8 cellular contexts compared by ENCODE assay signal in the genomic region with DNA sequence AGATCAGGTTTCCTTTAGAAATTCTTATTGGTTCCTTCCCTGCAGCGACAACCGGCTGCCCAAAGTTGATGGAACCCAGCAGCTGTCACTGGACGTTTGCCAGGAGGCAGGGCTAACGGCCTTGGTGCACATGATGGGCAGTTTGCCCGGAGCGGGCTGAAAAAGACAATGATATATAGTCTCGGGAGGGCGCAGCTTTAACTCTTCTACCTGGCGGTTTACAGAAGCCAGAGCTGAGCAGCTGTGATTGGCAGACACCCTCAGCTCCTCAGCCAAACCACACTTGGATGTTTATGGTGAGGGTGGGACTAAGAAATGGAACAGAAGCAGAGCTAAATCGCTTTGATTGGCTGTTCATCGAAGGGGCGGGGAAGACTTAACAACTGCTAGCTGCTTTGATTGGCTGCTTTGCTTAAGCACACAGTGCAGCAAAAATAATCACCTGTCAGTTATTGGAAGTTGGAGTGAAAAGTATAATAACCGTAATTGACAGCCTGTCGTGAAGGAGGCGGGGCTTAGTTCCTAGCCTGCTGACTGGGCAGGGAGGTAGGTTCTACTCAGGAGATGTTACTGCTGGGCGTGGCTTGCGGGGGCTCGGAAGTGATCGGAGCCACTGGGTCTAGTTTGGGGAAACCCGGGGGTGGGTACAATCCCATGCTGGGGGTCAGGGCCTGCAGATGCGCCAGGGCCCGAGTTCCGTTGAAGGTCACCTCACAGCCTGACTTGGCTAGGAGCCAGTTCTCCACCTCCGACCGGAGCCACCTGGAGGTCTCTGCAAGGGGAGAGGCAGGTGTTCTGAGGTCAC. TPM values are rescaled to one million over a fixed set of nuclear protein-coding genes. Genes with fewer than 3 reads are reported as not detected.
DNase-seq lines count a peak whose midpoint lies in the region; ATAC-seq, FAIRE-seq and TF ChIP-seq lines count a peak whose summit lies in the region.

No MANE protein-coding gene starts in this region.

- peak; percentile 48 for ATAC-seq in GM21367 (IDR thresholded peaks at IDR 0.05; ENCODE audit: unreplicated experiment)

- H3K9me3 Mint-ChIP-seq in mesothelial cell of epicardium: no peaks in the 10 kb centered on the region

- peaks cover 35% of the 10 kb centered on the region for H3K4me1 Mint-ChIP-seq in mesothelial cell of epicardium

- TF ChIP-seq CTCF in mesothelial cell of epicardium (IDR thresholded peaks at IDR 0.05; ENCODE audit: unreplicated experiment): no peak

- peak overlapping the region; percentile 97 for H3K27ac Mint-ChIP-seq in mesothelial cell of epicardium

- H3K36me3 Mint-ChIP-seq in mesothelial cell of epicardium: peaks cover 6% of the 10 kb centered on the region

- H3K4me3 Mint-ChIP-seq in mesothelial cell of epicardium: peak overlapping the region; percentile 74

- DNase-seq in COR-L47 (lab: John Stamatoyannopoulos, UW) (peak; percentile 100), HT1080 (ENCODE audit: low read depth) (peak; percentile 82), mesothelial cell of epicardium (ENCODE audit: low spot score in 2 of 2, unreplicated experiment in 2 of 2) (peak; percentile 91 to 96)
- DNase-seq in NK-92 treated with Interleukin-12 subunit alpha and Interleukin-12 subunit beta, amount 100 ng/mL, for 24 hours (lab: John Stamatoyannopoulos, UW): peak; percentile 88
- DNase-seq in activated CD8-positive, alpha-beta memory T cell treated with anti-CD3 and anti-CD28 coated beads, Interleukin-2, amount 50 U/mL, for 24 hours (ENCODE audit: extremely low read depth): peak; percentile 86
- peak; percentile 54 for DNase-seq in stimulated activated CD8-positive, alpha-beta memory T cell treated with anti-CD3 and anti-CD28 coated beads, Interleukin-15, amount 100 ng/mL, for 24 hours (ENCODE audit: low read depth)

- FAIRE-seq in endometrium (lab: Jason Lieb, UNC): peak; percentile 86

- H3K27me3 Mint-ChIP-seq in mesothelial cell of epicardium (ENCODE audit: low read depth): no peaks in the 10 kb centered on the region

RNA-seq across cellular contexts. Expression of a gene that starts 7.5 kb away (rescaled TPM):
- 379 and 513 TPM in 2 replicates for total RNA-seq in HT1080 (2014; rRNA removed; shearing (Covaris generic))
- polyA plus RNA-seq in HT1080 (2015; cell fraction: cytosol; rRNA removed): 179 and 219 TPM in 2 replicates
- 113 and 124 TPM in 2 replicates for polyA plus RNA-seq in HT1080 (2015; cell fraction: nucleus; rRNA removed)
- 50.2 to 57.3 TPM (median 52.5 TPM) in 3 replicates for total RNA-seq in mesothelial cell of epicardium

RNA-seq across cellular contexts. Expression of a gene that starts 30.9 kb away (rescaled TPM):
- total RNA-seq in HT1080 (2014; rRNA removed; shearing (Covaris generic)): 5.1 and 6.1 TPM in 2 replicates
- 5.5 and 7.8 TPM in 2 replicates for polyA plus RNA-seq in HT1080 (2015; cell fraction: cytosol; rRNA removed)
- polyA plus RNA-seq in HT1080 (2015; cell fraction: nucleus; rRNA removed): 26.5 and 32.2 TPM in 2 replicates
- total RNA-seq in mesothelial cell of epicardium: 8.2 to 11.7 TPM (median 8.6 TPM) in 3 replicates

RNA-seq across cellular contexts. Expression of a gene that starts 31.3 kb away (rescaled TPM):
- not detected in 2 replicates for total RNA-seq in HT1080 (2014; rRNA removed; shearing (Covaris generic))
- not detected in 2 replicates for polyA plus RNA-seq in HT1080 (2015; cell fraction: cytosol; rRNA removed)
- not detected in 2 replicates for polyA plus RNA-seq in HT1080 (2015; cell fraction: nucleus; rRNA removed)
- not detected in 3 replicates for total RNA-seq in mesothelial cell of epicardium

RNA-seq across cellular contexts. Expression of a gene that starts 58.5 kb away (rescaled TPM):
- 67.7 and 115 TPM in 2 replicates for total RNA-seq in HT1080 (2014; rRNA removed; shearing (Covaris generic))
- polyA plus RNA-seq in HT1080 (2015; cell fraction: cytosol; rRNA removed): 200 and 213 TPM in 2 replicates
- polyA plus RNA-seq in HT1080 (2015; cell fraction: nucleus; rRNA removed): 141 and 148 TPM in 2 replicates
- 255 to 262 TPM (median 260 TPM) in 3 replicates for total RNA-seq in mesothelial cell of epicardium

Comparison
In these comparisons a context has a peak if more than half of its experiments do, and no peak if none do; other contexts are left out.
1. Peak in every context shown above with its lines: DNase-seq and ATAC-seq.